Comparison of ENCODE assay signal across 2 cellular contexts in the genomic region with DNA sequence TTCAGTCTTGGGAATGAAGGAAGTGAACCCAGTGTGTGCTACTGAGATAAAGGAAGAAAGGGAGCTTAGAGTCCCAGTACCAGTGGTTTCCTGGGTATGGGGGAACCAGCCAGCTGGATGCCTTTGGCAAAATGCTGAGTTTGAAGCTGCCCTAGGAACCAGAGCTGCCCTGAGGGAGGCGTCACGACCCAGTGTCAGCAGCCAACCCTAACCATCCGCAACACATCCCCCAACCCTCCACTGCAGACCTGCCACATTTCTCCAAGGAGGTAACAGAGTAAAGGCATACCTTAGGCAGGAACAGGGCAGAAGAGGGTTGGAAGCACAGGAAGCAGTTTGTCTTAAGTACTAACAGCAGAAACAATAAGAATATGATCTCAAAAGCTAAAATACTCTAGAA.
TF ChIP-seq lines count a peak whose summit lies in the region.

No MANE protein-coding gene starts in this region.

TF ChIP-seq in GM23338, 12 proteins besides CTCF, POLR2A, EP300 and RAD21:
- TF ChIP-seq EZH2 (IDR thresholded peaks at IDR 0.05; ENCODE audit: low read depth, unreplicated experiment) (no peak), NANOG (IDR thresholded peaks at IDR 0.05; ENCODE audit: borderline replicate concordance) (no peak), ZNF331 (CRISPR knock-in tag; IDR thresholded peaks at IDR 0.05; ENCODE audit: low read depth) (no peak), STAT1 (IDR thresholded peaks at IDR 0.05; ENCODE audit: unreplicated experiment) (no peak), POLR2AphosphoS5 (IDR thresholded peaks at IDR 0.05; ENCODE audit: low read depth) (no peak), CREB1 (CRISPR knock-in tag; IDR thresholded peaks at IDR 0.05; ENCODE audit: low read depth) (no peak), JUNB (IDR thresholded peaks at IDR 0.05; ENCODE audit: unreplicated experiment) (no peak), ZNF114 (CRISPR knock-in tag; IDR thresholded peaks at IDR 0.05) (no peak)
- TF ChIP-seq, protein P1, sequence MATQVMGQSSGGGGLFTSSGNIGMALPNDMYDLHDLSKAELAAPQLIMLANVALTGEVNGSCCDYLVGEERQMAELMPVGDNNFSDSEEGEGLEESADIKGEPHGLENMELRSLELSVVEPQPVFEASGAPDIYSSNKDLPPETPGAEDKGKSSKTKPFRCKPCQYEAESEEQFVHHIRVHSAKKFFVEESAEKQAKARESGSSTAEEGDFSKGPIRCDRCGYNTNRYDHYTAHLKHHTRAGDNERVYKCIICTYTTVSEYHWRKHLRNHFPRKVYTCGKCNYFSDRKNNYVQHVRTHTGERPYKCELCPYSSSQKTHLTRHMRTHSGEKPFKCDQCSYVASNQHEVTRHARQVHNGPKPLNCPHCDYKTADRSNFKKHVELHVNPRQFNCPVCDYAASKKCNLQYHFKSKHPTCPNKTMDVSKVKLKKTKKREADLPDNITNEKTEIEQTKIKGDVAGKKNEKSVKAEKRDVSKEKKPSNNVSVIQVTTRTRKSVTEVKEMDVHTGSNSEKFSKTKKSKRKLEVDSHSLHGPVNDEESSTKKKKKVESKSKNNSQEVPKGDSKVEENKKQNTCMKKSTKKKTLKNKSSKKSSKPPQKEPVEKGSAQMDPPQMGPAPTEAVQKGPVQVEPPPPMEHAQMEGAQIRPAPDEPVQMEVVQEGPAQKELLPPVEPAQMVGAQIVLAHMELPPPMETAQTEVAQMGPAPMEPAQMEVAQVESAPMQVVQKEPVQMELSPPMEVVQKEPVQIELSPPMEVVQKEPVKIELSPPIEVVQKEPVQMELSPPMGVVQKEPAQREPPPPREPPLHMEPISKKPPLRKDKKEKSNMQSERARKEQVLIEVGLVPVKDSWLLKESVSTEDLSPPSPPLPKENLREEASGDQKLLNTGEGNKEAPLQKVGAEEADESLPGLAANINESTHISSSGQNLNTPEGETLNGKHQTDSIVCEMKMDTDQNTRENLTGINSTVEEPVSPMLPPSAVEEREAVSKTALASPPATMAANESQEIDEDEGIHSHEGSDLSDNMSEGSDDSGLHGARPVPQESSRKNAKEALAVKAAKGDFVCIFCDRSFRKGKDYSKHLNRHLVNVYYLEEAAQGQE (IDR thresholded peaks at IDR 0.05; ENCODE audit: unreplicated experiment): no peak
- TF ChIP-seq, protein P2, sequence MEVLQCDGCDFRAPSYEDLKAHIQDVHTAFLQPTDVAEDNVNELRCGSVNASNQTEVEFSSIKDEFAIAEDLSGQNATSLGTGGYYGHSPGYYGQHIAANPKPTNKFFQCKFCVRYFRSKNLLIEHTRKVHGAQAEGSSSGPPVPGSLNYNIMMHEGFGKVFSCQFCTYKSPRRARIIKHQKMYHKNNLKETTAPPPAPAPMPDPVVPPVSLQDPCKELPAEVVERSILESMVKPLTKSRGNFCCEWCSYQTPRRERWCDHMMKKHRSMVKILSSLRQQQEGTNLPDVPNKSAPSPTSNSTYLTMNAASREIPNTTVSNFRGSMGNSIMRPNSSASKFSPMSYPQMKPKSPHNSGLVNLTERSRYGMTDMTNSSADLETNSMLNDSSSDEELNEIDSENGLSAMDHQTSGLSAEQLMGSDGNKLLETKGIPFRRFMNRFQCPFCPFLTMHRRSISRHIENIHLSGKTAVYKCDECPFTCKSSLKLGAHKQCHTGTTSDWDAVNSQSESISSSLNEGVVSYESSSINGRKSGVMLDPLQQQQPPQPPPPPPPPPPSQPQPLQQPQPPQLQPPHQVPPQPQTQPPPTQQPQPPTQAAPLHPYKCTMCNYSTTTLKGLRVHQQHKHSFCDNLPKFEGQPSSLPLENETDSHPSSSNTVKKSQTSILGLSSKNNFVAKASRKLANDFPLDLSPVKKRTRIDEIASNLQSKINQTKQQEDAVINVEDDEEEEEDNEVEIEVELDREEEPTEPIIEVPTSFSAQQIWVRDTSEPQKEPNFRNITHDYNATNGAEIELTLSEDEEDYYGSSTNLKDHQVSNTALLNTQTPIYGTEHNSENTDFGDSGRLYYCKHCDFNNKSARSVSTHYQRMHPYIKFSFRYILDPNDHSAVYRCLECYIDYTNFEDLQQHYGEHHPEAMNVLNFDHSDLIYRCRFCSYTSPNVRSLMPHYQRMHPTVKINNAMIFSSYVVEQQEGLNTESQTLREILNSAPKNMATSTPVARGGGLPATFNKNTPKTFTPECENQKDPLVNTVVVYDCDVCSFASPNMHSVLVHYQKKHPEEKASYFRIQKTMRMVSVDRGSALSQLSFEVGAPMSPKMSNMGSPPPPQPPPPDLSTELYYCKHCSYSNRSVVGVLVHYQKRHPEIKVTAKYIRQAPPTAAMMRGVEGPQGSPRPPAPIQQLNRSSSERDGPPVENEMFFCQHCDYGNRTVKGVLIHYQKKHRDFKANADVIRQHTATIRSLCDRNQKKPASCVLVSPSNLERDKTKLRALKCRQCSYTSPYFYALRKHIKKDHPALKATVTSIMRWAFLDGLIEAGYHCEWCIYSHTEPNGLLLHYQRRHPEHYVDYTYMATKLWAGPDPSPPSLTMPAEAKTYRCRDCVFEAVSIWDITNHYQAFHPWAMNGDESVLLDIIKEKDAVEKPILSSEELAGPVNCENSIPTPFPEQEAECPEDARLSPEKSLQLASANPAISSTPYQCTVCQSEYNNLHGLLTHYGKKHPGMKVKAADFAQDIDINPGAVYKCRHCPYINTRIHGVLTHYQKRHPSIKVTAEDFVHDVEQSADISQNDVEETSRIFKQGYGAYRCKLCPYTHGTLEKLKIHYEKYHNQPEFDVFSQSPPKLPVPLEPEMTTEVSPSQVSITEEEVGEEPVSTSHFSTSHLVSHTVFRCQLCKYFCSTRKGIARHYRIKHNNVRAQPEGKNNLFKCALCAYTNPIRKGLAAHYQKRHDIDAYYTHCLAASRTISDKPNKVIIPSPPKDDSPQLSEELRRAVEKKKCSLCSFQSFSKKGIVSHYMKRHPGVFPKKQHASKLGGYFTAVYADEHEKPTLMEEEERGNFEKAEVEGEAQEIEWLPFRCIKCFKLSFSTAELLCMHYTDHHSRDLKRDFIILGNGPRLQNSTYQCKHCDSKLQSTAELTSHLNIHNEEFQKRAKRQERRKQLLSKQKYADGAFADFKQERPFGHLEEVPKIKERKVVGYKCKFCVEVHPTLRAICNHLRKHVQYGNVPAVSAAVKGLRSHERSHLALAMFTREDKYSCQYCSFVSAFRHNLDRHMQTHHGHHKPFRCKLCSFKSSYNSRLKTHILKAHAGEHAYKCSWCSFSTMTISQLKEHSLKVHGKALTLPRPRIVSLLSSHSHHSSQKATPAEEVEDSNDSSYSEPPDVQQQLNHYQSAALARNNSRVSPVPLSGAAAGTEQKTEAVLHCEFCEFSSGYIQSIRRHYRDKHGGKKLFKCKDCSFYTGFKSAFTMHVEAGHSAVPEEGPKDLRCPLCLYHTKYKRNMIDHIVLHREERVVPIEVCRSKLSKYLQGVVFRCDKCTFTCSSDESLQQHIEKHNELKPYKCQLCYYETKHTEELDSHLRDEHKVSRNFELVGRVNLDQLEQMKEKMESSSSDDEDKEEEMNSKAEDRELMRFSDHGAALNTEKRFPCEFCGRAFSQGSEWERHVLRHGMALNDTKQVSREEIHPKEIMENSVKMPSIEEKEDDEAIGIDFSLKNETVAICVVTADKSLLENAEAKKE (CRISPR knock-in tag; IDR thresholded peaks at IDR 0.05): no peak

TF ChIP-seq in endothelial cell of umbilical vein, 7 proteins besides CTCF, POLR2A, EP300 and RAD21:
- TF ChIP-seq, protein P3, sequence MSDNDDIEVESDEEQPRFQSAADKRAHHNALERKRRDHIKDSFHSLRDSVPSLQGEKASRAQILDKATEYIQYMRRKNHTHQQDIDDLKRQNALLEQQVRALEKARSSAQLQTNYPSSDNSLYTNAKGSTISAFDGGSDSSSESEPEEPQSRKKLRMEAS (IDR thresholded peaks at IDR 0.05; ENCODE audit: insufficient read depth, insufficient read length): no peak
- TF ChIP-seq MYC (IDR thresholded peaks at IDR 0.05; ENCODE audit: low read depth, low read length): no peak
- TF ChIP-seq GATA2 (IDR thresholded peaks at IDR 0.05; ENCODE audit: insufficient read depth, insufficient read length, low read depth, low read length): no peak
- no peak for TF ChIP-seq EZH2 (IDR thresholded peaks at IDR 0.05; ENCODE audit: borderline replicate concordance, low read depth, low read length, severe bottlenecking)
- TF ChIP-seq POLR2AphosphoS5 (IDR thresholded peaks at IDR 0.05; ENCODE audit: insufficient read depth, low read depth, low read length): no peak
- no peak for TF ChIP-seq FOS (IDR thresholded peaks at IDR 0.05; ENCODE audit: borderline replicate concordance, insufficient read depth, low read length)
- TF ChIP-seq JUN (IDR thresholded peaks at IDR 0.05; ENCODE audit: borderline replicate concordance, insufficient read depth, insufficient read length, low read depth): no peak
